ENCODE assay signal across 17 cellular contexts in the genomic region with DNA sequence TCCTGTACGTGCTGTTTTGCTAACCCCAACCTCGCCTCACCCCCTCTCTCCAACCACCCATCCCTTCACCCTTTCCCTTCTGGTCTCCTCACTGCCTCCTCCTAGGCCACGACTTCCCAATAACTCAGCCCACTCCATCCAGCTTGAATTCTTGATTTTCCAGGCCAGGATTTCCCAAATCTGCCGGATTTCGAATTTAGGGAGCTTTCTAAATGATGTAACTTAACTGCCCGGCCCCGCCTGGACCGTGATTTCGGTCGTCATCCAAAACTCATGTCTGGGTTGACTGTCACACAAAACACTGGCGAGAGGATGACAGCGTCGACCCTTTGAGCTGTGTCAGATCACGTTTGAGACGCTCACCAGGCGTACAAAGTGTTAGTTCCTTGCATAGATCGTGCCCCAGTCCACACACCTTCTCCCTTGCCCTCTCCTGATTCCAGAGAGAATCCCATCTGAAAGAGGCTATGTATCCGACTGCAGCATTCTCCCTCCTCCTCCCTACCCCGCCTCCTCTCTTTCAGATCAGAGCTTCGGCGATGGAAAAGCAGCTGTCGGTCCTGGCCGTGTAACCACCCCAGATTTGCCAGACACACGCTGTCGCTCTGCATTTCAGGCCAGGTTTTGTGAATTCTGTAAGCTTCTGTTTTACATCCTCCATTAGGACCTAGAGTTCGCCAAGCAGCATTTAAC.
DNase-seq lines count a peak whose midpoint lies in the region; ATAC-seq and TF ChIP-seq lines count a peak whose summit lies in the region.
"Had no signal": no experiment of that assay in that cellular context is flagged by ENCODE, and none has a peak within 500 bp of the region (broad histone marks: within the 10 kb centered on the region; RNA-seq: fewer than 3 reads in every experiment).

No MANE protein-coding gene starts in this region.

- no peak for TF ChIP-seq CTCF in mammary epithelial cell (conservative IDR thresholded peaks at IDR 0.05 in 1 of 2, IDR thresholded peaks at IDR 0.05 in 1 of 2; ENCODE audit: extremely low read depth in 1 of 2, insufficient read depth in 1 of 2, low read depth in 1 of 2, low read length in 2 of 2)
- no peak for TF ChIP-seq CTCF in breast epithelium (IDR thresholded peaks at IDR 0.05)

- no peak overlapping the region for H3K9ac ChIP-seq in mammary epithelial cell (ENCODE audit: insufficient read depth, low read length)
- H3K9ac ChIP-seq in skeletal muscle satellite cell (ENCODE audit: low read depth, low read length) = no peak overlapping the region

- H3K4me1 Mint-ChIP-seq in activated naive CD8-positive, alpha-beta T cell treated with anti-CD3 and anti-CD28 coated beads, Interleukin-2, amount 10 ng/mL, durations not matched to agents 7 days and 5 days = peaks cover 4% of the 10 kb centered on the region

- in situ Hi-C loops in mammary epithelial cell (cut with MboI; ENCODE audit: low sequenced_read_pairs in 2 of 2) = loop anchor here (10.0 to 25.0 kb wide), 3 partner anchors 207 to 321 kb away; partner anchors contain the start of gene ZNF311 (in 1 of the 2)

- H3K27ac Mint-ChIP-seq in activated naive CD8-positive, alpha-beta T cell treated with anti-CD3 and anti-CD28 coated beads, Interleukin-2, amount 10 ng/mL, durations not matched to agents 7 days and 5 days = peak overlapping the region; percentile 5
- H3K27ac Mint-ChIP-seq: stimulated activated effector memory CD8-positive, alpha-beta T cell treated with anti-CD3 and anti-CD28 coated beads, Interleukin-12 subunit alpha, Interleukin-12 subunit beta, amount 100 ng/mL, for 72 hours; T-helper 2 cell treated with Interferon-gamma antibody and Interleukin-4, amounts not matched to agents 5 μg/mL and 100 μg/mL, for 36 hours had no signal

- peaks cover 1% of the 10 kb centered on the region for H3K9me3 Mint-ChIP-seq in activated naive CD8-positive, alpha-beta T cell treated with anti-CD3 and anti-CD28 coated beads, Interleukin-2, amount 10 ng/mL, durations not matched to agents 7 days and 5 days
- H3K9me3 Mint-ChIP-seq: stimulated activated effector memory CD8-positive, alpha-beta T cell treated with anti-CD3 and anti-CD28 coated beads, Interleukin-12 subunit alpha, Interleukin-12 subunit beta, amount 100 ng/mL, for 72 hours; T-helper 2 cell treated with Interferon-gamma antibody and Interleukin-4, amounts not matched to agents 5 μg/mL and 100 μg/mL, for 36 hours had no signal

- CTCF ChIA-PET in mammary epithelial cell (lab: Charles Lee; ENCODE audit: low non-redundant PET) = no interaction called here

- H3K4me1 ChIP-seq in mammary epithelial cell (ENCODE audit: insufficient read depth, low read length) (no peaks in the 10 kb centered on the region), breast epithelium (no peaks in the 10 kb centered on the region), skeletal muscle satellite cell (ENCODE audit: control insufficient read depth, insufficient read depth, low read length) (peaks cover 5% of the 10 kb centered on the region)
- H3K4me1 ChIP-seq: colonic mucosa had no signal

- DNase-seq in mammary epithelial cell = no peak
- DNase-seq in breast epithelium (ENCODE audit: low spot score in 2 of 2) = no peak
- DNase-seq in activated naive CD8-positive, alpha-beta T cell treated with anti-CD3 and anti-CD28 coated beads, Interleukin-2, amount 10 ng/mL, durations not matched to agents 7 days and 5 days = no peak
- DNase-seq in iPS-NIHi7 (ENCODE audit: extremely low spot score) = peak; percentile 65
- DNase-seq in HPDE6-E6E7 (ENCODE audit: extremely low spot score) = no peak
- no peak for DNase-seq in HuH-7 (ENCODE audit: low spot score)
- no peak for DNase-seq in NCI-H748 (lab: John Stamatoyannopoulos, UW; ENCODE audit: unreplicated experiment)
- DNase-seq: colonic mucosa; NCI-H1048; NCI-H446 treated with DMSO at 0.1 percent for 48 hours; occipital lobe; stimulated activated CD4-positive, alpha-beta T cell treated with anti-CD3 and anti-CD28 coated beads, Interleukin-1b, Interleukin-23, amount 100 ng/mL, for 48 hours had no signal

- H4K20me1 ChIP-seq in mammary epithelial cell (ENCODE audit: insufficient read depth, low read length) = no peaks in the 10 kb centered on the region

- H3K27me3 ChIP-seq in mammary epithelial cell (ENCODE audit: insufficient read depth, low read length) (no peaks in the 10 kb centered on the region), breast epithelium (peaks cover 0 to 46% of the 10 kb centered on the region in 2 donors), skeletal muscle satellite cell (ENCODE audit: control insufficient read depth, insufficient read depth, low read length) (peaks cover 44% of the 10 kb centered on the region)

- no peaks in the 10 kb centered on the region for H3K9me3 ChIP-seq in mammary epithelial cell (replicated peaks; ENCODE audit: insufficient read depth, low read length)
- H3K9me3 ChIP-seq in breast epithelium = no peaks in the 10 kb centered on the region
- H3K9me3 ChIP-seq in skeletal muscle satellite cell (replicated peaks; ENCODE audit: low read length) = no peaks in the 10 kb centered on the region
- H3K9me3 ChIP-seq: colonic mucosa had no signal

- intact Hi-C loops in mammary epithelial cell (cut with micrococcal nuclease) (no loop called here), breast epithelium (cut with DNase I; ENCODE audit: low total_unique reads) (no loop called here)

- no TSS peak for BruUV-seq in mammary epithelial cell (replicated peaks; lab: Mats Ljungman, UMichigan)

- TF ChIP-seq POLR2A in breast epithelium (IDR thresholded peaks at IDR 0.05) = no peak

- no peak overlapping the region for H3K4me3 Mint-ChIP-seq in activated naive CD8-positive, alpha-beta T cell treated with anti-CD3 and anti-CD28 coated beads, Interleukin-2, amount 10 ng/mL, durations not matched to agents 7 days and 5 days
- H3K4me3 Mint-ChIP-seq: stimulated activated effector memory CD8-positive, alpha-beta T cell treated with anti-CD3 and anti-CD28 coated beads, Interleukin-12 subunit alpha, Interleukin-12 subunit beta, amount 100 ng/mL, for 72 hours; T-helper 2 cell treated with Interferon-gamma antibody and Interleukin-4, amounts not matched to agents 5 μg/mL and 100 μg/mL, for 36 hours had no signal

- H3K79me2 ChIP-seq in mammary epithelial cell (ENCODE audit: insufficient read depth, low read length) = no peaks in the 10 kb centered on the region

- dilution Hi-C loops in mammary epithelial cell (cut with HindIII; ENCODE audit: low sequenced_read_pairs) = no loop called here

- H3K4me2 ChIP-seq in mammary epithelial cell (ENCODE audit: insufficient read depth, low read depth, low read length) (peak overlapping the region; percentile 26), skeletal muscle satellite cell (ENCODE audit: low read length) (peak overlapping the region; percentile 15)

- H3K27ac ChIP-seq in mammary epithelial cell (ENCODE audit: insufficient read depth, low read depth, low read length) (no peak overlapping the region), breast epithelium (no peak overlapping the region)
- H3K27ac ChIP-seq: colonic mucosa, RWPE1 had no signal

- POLR2A ChIA-PET in activated naive CD8-positive, alpha-beta T cell treated with anti-CD3 and anti-CD28 coated beads, Interleukin-2, amount 10 ng/mL, durations not matched to agents 7 days and 5 days (lab: Charles Lee) = no interaction called here

- WGBS in mammary epithelial cell (ENCODE audit: low coverage, missing lambda C conversion rate) = 44% methylated on average over 10 of the region's 26 CpGs

- no peak for ATAC-seq in activated naive CD8-positive, alpha-beta T cell treated with anti-CD3 and anti-CD28 coated beads, Interleukin-2, amount 10 ng/mL, durations not matched to agents 7 days and 5 days (ENCODE audit: low read depth)
- ATAC-seq: left lobe of liver; stimulated activated effector memory CD8-positive, alpha-beta T cell treated with anti-CD3 and anti-CD28 coated beads, Interleukin-12 subunit alpha, Interleukin-12 subunit beta, amount 100 ng/mL, for 72 hours had no signal

- peaks cover 83% of the 10 kb centered on the region for H3K27me3 Mint-ChIP-seq in activated naive CD8-positive, alpha-beta T cell treated with anti-CD3 and anti-CD28 coated beads, Interleukin-2, amount 10 ng/mL, durations not matched to agents 7 days and 5 days

- H2AFZ ChIP-seq in mammary epithelial cell (ENCODE audit: low read depth, low read length) = peak overlapping the region; percentile 51

- H3K4me3 ChIP-seq in mammary epithelial cell (replicated peaks in 1 of 3; ENCODE audit: insufficient read depth in 1 of 3, low read depth in 2 of 3, low read length in 3 of 3) = no peak overlapping the region
- H3K4me3 ChIP-seq in breast epithelium = no peak overlapping the region
- H3K4me3 ChIP-seq in skeletal muscle satellite cell (ENCODE audit: low read length) = no peak overlapping the region
- H3K4me3 ChIP-seq: colonic mucosa had no signal

- peaks cover 3% of the 10 kb centered on the region for H3K36me3 Mint-ChIP-seq in activated naive CD8-positive, alpha-beta T cell treated with anti-CD3 and anti-CD28 coated beads, Interleukin-2, amount 10 ng/mL, durations not matched to agents 7 days and 5 days
- H3K36me3 Mint-ChIP-seq: stimulated activated effector memory CD8-positive, alpha-beta T cell treated with anti-CD3 and anti-CD28 coated beads, Interleukin-12 subunit alpha, Interleukin-12 subunit beta, amount 100 ng/mL, for 72 hours had no signal

- H3K36me3 ChIP-seq in mammary epithelial cell (ENCODE audit: insufficient read depth, low read length) (no peaks in the 10 kb centered on the region), breast epithelium (no peaks in the 10 kb centered on the region), skeletal muscle satellite cell (ENCODE audit: insufficient read depth, low read length) (no peaks in the 10 kb centered on the region)
- H3K36me3 ChIP-seq: colonic mucosa had no signal
